1 cellular context compared by ENCODE assay signal in the genomic region with DNA sequence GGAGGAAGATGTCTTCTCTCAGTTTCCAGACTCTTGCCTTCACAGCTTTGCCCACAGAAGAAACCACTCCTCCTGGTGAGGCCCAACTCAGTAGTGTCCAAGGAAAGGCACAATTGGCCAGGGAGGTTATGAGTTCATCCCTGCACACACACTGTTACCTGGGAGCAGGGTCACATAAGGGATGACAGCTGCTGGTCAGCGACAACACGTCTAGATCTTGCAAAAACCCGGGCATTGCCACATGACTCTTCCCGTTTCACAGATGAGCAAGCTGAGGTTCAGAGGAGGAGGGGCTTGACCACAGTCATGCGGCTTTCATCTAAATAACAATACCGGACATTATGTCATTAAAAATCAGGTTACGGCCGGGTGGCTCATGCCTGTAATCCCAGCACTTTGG.
TF ChIP-seq lines count a peak whose summit lies in the region.

No MANE protein-coding gene starts in this region.

TF ChIP-seq in HepG2, 621 proteins besides CTCF, POLR2A, EP300 and RAD21:
- TF ChIP-seq ZNF629 (CRISPR knock-in tag; conservative IDR thresholded peaks at IDR 0.05) (peak; percentile 50), ZNF567 (CRISPR knock-in tag; IDR thresholded peaks at IDR 0.05; ENCODE audit: borderline replicate concordance) (no peak)
